In the genomic region with DNA sequence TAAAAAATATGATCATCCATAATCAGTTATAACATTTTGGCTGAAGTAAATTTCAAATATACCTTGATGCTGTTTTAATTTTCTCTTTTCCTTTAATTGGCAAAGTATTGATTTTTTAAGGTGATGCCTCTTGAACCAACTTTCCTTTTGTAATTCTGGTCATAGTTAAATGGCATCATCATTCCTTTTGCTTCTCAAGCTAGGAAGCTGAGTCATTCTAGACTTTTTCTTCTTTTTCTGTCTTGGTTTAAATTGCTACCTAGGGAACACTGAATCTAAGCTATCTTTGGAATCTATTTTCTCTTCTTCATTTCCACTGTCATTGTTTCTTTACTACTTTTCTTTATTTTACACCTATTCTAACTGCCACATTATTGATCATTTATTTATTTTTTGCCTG, we compare ENCODE assay signal across 1 cellular context.
TF ChIP-seq lines count a peak whose summit lies in the region.

No MANE protein-coding gene starts in this region.

TF ChIP-seq in K562, 482 proteins besides CTCF, POLR2A, EP300 and RAD21 (continued from another document):
- TF ChIP-seq, protein P1, sequence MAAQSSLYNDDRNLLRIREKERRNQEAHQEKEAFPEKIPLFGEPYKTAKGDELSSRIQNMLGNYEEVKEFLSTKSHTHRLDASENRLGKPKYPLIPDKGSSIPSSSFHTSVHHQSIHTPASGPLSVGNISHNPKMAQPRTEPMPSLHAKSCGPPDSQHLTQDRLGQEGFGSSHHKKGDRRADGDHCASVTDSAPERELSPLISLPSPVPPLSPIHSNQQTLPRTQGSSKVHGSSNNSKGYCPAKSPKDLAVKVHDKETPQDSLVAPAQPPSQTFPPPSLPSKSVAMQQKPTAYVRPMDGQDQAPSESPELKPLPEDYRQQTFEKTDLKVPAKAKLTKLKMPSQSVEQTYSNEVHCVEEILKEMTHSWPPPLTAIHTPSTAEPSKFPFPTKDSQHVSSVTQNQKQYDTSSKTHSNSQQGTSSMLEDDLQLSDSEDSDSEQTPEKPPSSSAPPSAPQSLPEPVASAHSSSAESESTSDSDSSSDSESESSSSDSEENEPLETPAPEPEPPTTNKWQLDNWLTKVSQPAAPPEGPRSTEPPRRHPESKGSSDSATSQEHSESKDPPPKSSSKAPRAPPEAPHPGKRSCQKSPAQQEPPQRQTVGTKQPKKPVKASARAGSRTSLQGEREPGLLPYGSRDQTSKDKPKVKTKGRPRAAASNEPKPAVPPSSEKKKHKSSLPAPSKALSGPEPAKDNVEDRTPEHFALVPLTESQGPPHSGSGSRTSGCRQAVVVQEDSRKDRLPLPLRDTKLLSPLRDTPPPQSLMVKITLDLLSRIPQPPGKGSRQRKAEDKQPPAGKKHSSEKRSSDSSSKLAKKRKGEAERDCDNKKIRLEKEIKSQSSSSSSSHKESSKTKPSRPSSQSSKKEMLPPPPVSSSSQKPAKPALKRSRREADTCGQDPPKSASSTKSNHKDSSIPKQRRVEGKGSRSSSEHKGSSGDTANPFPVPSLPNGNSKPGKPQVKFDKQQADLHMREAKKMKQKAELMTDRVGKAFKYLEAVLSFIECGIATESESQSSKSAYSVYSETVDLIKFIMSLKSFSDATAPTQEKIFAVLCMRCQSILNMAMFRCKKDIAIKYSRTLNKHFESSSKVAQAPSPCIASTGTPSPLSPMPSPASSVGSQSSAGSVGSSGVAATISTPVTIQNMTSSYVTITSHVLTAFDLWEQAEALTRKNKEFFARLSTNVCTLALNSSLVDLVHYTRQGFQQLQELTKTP (IDR thresholded peaks at IDR 0.05; ENCODE audit: low read depth in 1 of 2, partially characterized antibody in 2 of 2) = no peak
